In the genomic region with DNA sequence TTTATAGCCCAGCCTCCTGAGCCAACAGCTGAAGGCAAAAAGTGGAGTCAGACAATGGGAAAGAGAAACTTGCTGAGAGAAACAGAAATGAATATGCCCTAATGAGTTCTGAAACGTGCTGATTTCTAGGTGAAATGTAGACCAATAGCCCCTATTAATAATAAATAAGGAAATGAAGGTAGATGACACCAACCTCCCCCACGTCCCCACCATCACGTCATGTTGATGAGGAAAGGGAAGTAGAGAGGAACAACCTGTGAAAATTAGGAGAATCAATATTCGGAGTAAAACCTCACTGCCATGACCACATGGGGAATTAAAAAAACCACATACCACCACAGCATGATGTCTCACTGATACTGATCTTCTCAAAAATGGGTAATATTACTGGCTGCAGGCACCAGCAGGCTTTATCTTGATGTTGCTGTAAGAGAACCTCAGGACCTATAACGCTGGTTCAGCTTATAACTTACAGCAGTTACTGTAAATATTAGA, we compare ENCODE assay signal across 8 cellular contexts.
DNase-seq lines count a peak whose midpoint lies in the region; ATAC-seq, FAIRE-seq and TF ChIP-seq lines count a peak whose summit lies in the region.

No MANE protein-coding gene starts in this region.

- no peaks in the 10 kb centered on the region for H3K27me3 Mint-ChIP-seq in T-helper 2 cell treated with Interferon-gamma antibody and Interleukin-4, amounts not matched to agents 5 μg/mL and 100 μg/mL, for 36 hours (ENCODE audit: low read depth)

- TF ChIP-seq CTCF in GM13977 (IDR thresholded peaks at IDR 0.05; ENCODE audit: extremely low read depth, insufficient read depth, missing control alignments): no peak

- H3K4me3 Mint-ChIP-seq in T-helper 2 cell treated with Interferon-gamma antibody and Interleukin-4, amounts not matched to agents 5 μg/mL and 100 μg/mL, for 36 hours: peak overlapping the region; percentile 59

- in situ Hi-C loops in GM13977 (cut with MboI; ENCODE audit: low pct_unique_long_range_greater_than_20kb, low sequenced_read_pairs, unreplicated experiment): no loop called here

- H3K36me3 Mint-ChIP-seq in T-helper 2 cell treated with Interferon-gamma antibody and Interleukin-4, amounts not matched to agents 5 μg/mL and 100 μg/mL, for 36 hours (ENCODE audit: low read depth): peaks cover 44% of the 10 kb centered on the region

- peak; percentile 73 for ATAC-seq in HG02870 (IDR thresholded peaks at IDR 0.05; ENCODE audit: unreplicated experiment)
- no peak for ATAC-seq in HG03095 (IDR thresholded peaks at IDR 0.05; ENCODE audit: unreplicated experiment)
- no peak for ATAC-seq in HG02588 (IDR thresholded peaks at IDR 0.05; ENCODE audit: unreplicated experiment)

- no peaks in the 10 kb centered on the region for H3K9me3 Mint-ChIP-seq in T-helper 2 cell treated with Interferon-gamma antibody and Interleukin-4, amounts not matched to agents 5 μg/mL and 100 μg/mL, for 36 hours

- peaks cover 69% of the 10 kb centered on the region for H3K4me1 Mint-ChIP-seq in T-helper 2 cell treated with Interferon-gamma antibody and Interleukin-4, amounts not matched to agents 5 μg/mL and 100 μg/mL, for 36 hours (ENCODE audit: low read depth)

- FAIRE-seq in HTR-8/SVneo (lab: Jason Lieb, UNC): no peak

- H3K27ac Mint-ChIP-seq in T-helper 2 cell treated with Interferon-gamma antibody and Interleukin-4, amounts not matched to agents 5 μg/mL and 100 μg/mL, for 36 hours: peak overlapping the region; percentile 77

- peak; percentile 15 for DNase-seq in GM13977 (ENCODE audit: low spot score)
- DNase-seq in T-helper 2 cell treated with Interferon-gamma antibody and Interleukin-4, amounts not matched to agents 5 μg/mL and 100 μg/mL, for 36 hours (ENCODE audit: low spot score): peak; percentile 51
- DNase-seq in effector CD4-positive, alpha-beta T cell: peak; percentile 12
- no peak for DNase-seq in DMS53 (lab: John Stamatoyannopoulos, UW)
- no peak for DNase-seq in HTR-8/SVneo (ENCODE audit: insufficient read length, low spot score)

Comparison
In these comparisons a context has a peak if more than half of its experiments do, and no peak if none do; other contexts are left out.
1. DNase-seq: peak in GM13977 (single experiment), T-helper 2 cell treated with Interferon-gamma antibody and Interleukin-4, amounts not matched to agents 5 μg/mL and 100 μg/mL, for 36 hours (single experiment) and effector CD4-positive, alpha-beta T cell (single experiment); none in DMS53 (single experiment) and HTR-8/SVneo (single experiment).